ENCODE assay signal across 23 cellular contexts in genomic region chr13:20473139-20473538, GRCh38. TPM values are rescaled to one million over a fixed set of nuclear protein-coding genes. Genes with fewer than 3 reads are reported as not detected.
DNase-seq lines count a peak whose midpoint lies in the region; ATAC-seq, FAIRE-seq and TF ChIP-seq lines count a peak whose summit lies in the region.
"Had no signal": no experiment of that assay in that cellular context is flagged by ENCODE, and none has a peak within 500 bp of the region (broad histone marks: within the 10 kb centered on the region; RNA-seq: fewer than 3 reads in every experiment).

No MANE protein-coding gene starts in this region.

- no peaks in the 10 kb centered on the region for H3K79me2 ChIP-seq in HepG2 (ENCODE audit: insufficient read depth, low read length)
- no peaks in the 10 kb centered on the region for H3K79me2 ChIP-seq in astrocyte (ENCODE audit: insufficient read depth, low read length)
- no peaks in the 10 kb centered on the region for H3K79me2 ChIP-seq in neural progenitor cell (ENCODE audit: low read depth)
- no peaks in the 10 kb centered on the region for H3K79me2 ChIP-seq in mammary epithelial cell (ENCODE audit: insufficient read depth, low read length)

- DNase-seq in HepG2 (ENCODE audit: low spot score) (no peak), right lobe of liver (no peak), astrocyte (ENCODE audit: low read depth) (no peak), naive B cell (no peak), neural progenitor cell (ENCODE audit: low spot score) (no peak), mammary epithelial cell (no peak)
- DNase-seq: 8988T; activated effector memory CD4-positive, alpha-beta T cell treated with anti-CD3 and anti-CD28 coated beads, Interleukin-2, amount 50 U/mL, for 16 hours; activated naive CD8-positive, alpha-beta T cell treated with anti-CD3 and anti-CD28 coated beads, Interleukin-2, amount 10 ng/mL, durations not matched to agents 7 days and 5 days; AML-193; DMS79; NCI-H1436; NCI-H446 treated with DMSO at 0.1 percent for 48 hours; occipital lobe; stimulated activated CD8-positive, alpha-beta memory T cell treated with anti-CD3 and anti-CD28 coated beads, Interleukin-4, amount 100 ng/mL, for 48 hours; stimulated activated naive CD8-positive, alpha-beta T cell treated with anti-CD3 and anti-CD28 coated beads, Interleukin-15, amount 100 ng/mL, for 72 hours; T-helper 2 cell had no signal

- peaks cover 10% of the 10 kb centered on the region for H3K4me1 ChIP-seq in HepG2 (ENCODE audit: insufficient read depth, low read length)
- H3K4me1 ChIP-seq in right lobe of liver = no peaks in the 10 kb centered on the region
- no peaks in the 10 kb centered on the region for H3K4me1 ChIP-seq in astrocyte (ENCODE audit: insufficient read depth, low read length)
- H3K4me1 ChIP-seq in thymus (ENCODE audit: control insufficient read depth, insufficient read depth, low read length) = peaks cover 48% of the 10 kb centered on the region
- H3K4me1 ChIP-seq in neural progenitor cell = peaks cover 3% of the 10 kb centered on the region
- peaks cover 20% of the 10 kb centered on the region for H3K4me1 ChIP-seq in mammary epithelial cell (ENCODE audit: insufficient read depth, low read length)
- H3K4me1 ChIP-seq: tibial nerve had no signal

- in situ Hi-C loops in HepG2 (cut with HindIII; ENCODE audit: extremely low pct_ligation_motif_present, low pct_unique_long_range_greater_than_20kb) = no loop called here
- in situ Hi-C loops in mammary epithelial cell (cut with MboI; ENCODE audit: low sequenced_read_pairs in 2 of 2) = no loop called here

- H4K20me1 ChIP-seq in HepG2 (ENCODE audit: insufficient read depth, low read length) (no peaks in the 10 kb centered on the region), astrocyte (ENCODE audit: insufficient read depth, low read length) (no peaks in the 10 kb centered on the region), neural progenitor cell (ENCODE audit: low read depth) (no peaks in the 10 kb centered on the region), mammary epithelial cell (ENCODE audit: insufficient read depth, low read length) (no peaks in the 10 kb centered on the region)

- POLR2A ChIA-PET in HepG2 (lab: Yijun Ruan, JAX) = no interaction called here

- TF ChIP-seq CTCF in HepG2 (CRISPR knock-in tag; IDR thresholded peaks at IDR 0.05) (no peak), right lobe of liver (IDR thresholded peaks at IDR 0.05) (no peak), astrocyte (IDR thresholded peaks at IDR 0.05; ENCODE audit: insufficient read depth, low read depth, low read length) (no peak), neural progenitor cell (IDR thresholded peaks at IDR 0.05) (no peak), mammary epithelial cell (conservative IDR thresholded peaks at IDR 0.05 in 1 of 2, IDR thresholded peaks at IDR 0.05 in 1 of 2; ENCODE audit: extremely low read depth in 1 of 2, insufficient read depth in 1 of 2, low read depth in 1 of 2, low read length in 2 of 2) (no peak)

- no peak overlapping the region for H3K27ac ChIP-seq in HepG2 (ENCODE audit: extremely low read length, insufficient read depth, low read length)
- H3K27ac ChIP-seq in right lobe of liver = no peak overlapping the region
- H3K27ac ChIP-seq in astrocyte (ENCODE audit: low read depth, low read length) = no peak overlapping the region
- peak overlapping the region; percentile 89 for H3K27ac ChIP-seq in thymus (ENCODE audit: low read depth)
- no peak overlapping the region for H3K27ac ChIP-seq in neural progenitor cell
- no peak overlapping the region for H3K27ac ChIP-seq in mammary epithelial cell (ENCODE audit: insufficient read depth, low read depth, low read length)
- H3K27ac ChIP-seq: SK-N-MC, skin epidermis had no signal

- peaks cover 9% of the 10 kb centered on the region for H3K4me1 Mint-ChIP-seq in astrocyte (ENCODE audit: low read depth, unreplicated experiment)
- peaks cover 15 to 56% (median 35%) of the 10 kb centered on the region in 3 donors for H3K4me1 Mint-ChIP-seq in naive B cell
- H3K4me1 Mint-ChIP-seq in neural progenitor cell = peaks cover 3% of the 10 kb centered on the region

- FAIRE-seq in HepG2 (lab: Jason Lieb, UNC) = no peak
- FAIRE-seq in astrocyte (lab: Jason Lieb, UNC) = no peak

- H3K9me3 ChIP-seq in HepG2 (ENCODE audit: low read length) (no peaks in the 10 kb centered on the region), right lobe of liver (no peaks in the 10 kb centered on the region), astrocyte (ENCODE audit: insufficient read depth, low read depth, low read length) (no peaks in the 10 kb centered on the region), thymus (ENCODE audit: control insufficient read depth) (no peaks in the 10 kb centered on the region), neural progenitor cell (ENCODE audit: low read depth) (no peaks in the 10 kb centered on the region), mammary epithelial cell (replicated peaks; ENCODE audit: insufficient read depth, low read length) (no peaks in the 10 kb centered on the region)
- H3K9me3 ChIP-seq: tibial nerve had no signal

- H3K27me3 Mint-ChIP-seq in astrocyte (ENCODE audit: low read depth, unreplicated experiment) = peaks cover 2% of the 10 kb centered on the region
- no peaks in the 10 kb centered on the region for H3K27me3 Mint-ChIP-seq in naive B cell
- H3K27me3 Mint-ChIP-seq in neural progenitor cell (ENCODE audit: insufficient read depth, low read depth) = peaks cover 10% of the 10 kb centered on the region
- H3K27me3 Mint-ChIP-seq: activated naive CD8-positive, alpha-beta T cell treated with anti-CD3 and anti-CD28 coated beads, Interleukin-2, amount 10 ng/mL, durations not matched to agents 7 days and 5 days; stimulated activated naive CD8-positive, alpha-beta T cell treated with anti-CD3 and anti-CD28 coated beads, Interleukin-15, amount 100 ng/mL, for 72 hours had no signal

- peaks cover 4% of the 10 kb centered on the region for H3F3A ChIP-seq in neural progenitor cell (ENCODE audit: low read depth)

- peak overlapping the region; percentile 11 for H3K27ac Mint-ChIP-seq in astrocyte (ENCODE audit: unreplicated experiment)
- H3K27ac Mint-ChIP-seq in naive B cell = peak overlapping the region; percentile 29 to 85 (median 74)
- no peak overlapping the region for H3K27ac Mint-ChIP-seq in neural progenitor cell
- H3K27ac Mint-ChIP-seq: activated naive CD8-positive, alpha-beta T cell treated with anti-CD3 and anti-CD28 coated beads, Interleukin-2, amount 10 ng/mL, durations not matched to agents 7 days and 5 days had no signal

- TF ChIP-seq EP300 in HepG2 (IDR thresholded peaks at IDR 0.05; ENCODE audit: low read depth in 2 of 2, low read length in 2 of 2) = no peak
- TF ChIP-seq EP300 in HepG2 (CRISPR knock-in tag; IDR thresholded peaks at IDR 0.05; ENCODE audit: borderline replicate concordance) = no peak

- TF ChIP-seq POLR2A in HepG2 (IDR thresholded peaks at IDR 0.05; ENCODE audit: insufficient read depth in 1 of 2, low read depth in 2 of 2, low read length in 2 of 2) (no peak), right lobe of liver (IDR thresholded peaks at IDR 0.05) (no peak)

- H3K9ac ChIP-seq in HepG2 (ENCODE audit: insufficient read depth, low read depth, low read length) (no peak overlapping the region), astrocyte (ENCODE audit: low read length) (no peak overlapping the region), neural progenitor cell (no peak overlapping the region), mammary epithelial cell (ENCODE audit: insufficient read depth, low read length) (no peak overlapping the region)

- H3K9me3 Mint-ChIP-seq in astrocyte (ENCODE audit: unreplicated experiment) = no peaks in the 10 kb centered on the region
- peaks cover 0 to 4% (median 0%) of the 10 kb centered on the region in 7 donors for H3K9me3 Mint-ChIP-seq in naive B cell
- peaks cover 2% of the 10 kb centered on the region for H3K9me3 Mint-ChIP-seq in neural progenitor cell
- H3K9me3 Mint-ChIP-seq: activated naive CD8-positive, alpha-beta T cell treated with anti-CD3 and anti-CD28 coated beads, Interleukin-2, amount 10 ng/mL, durations not matched to agents 7 days and 5 days; stimulated activated naive CD8-positive, alpha-beta T cell treated with anti-CD3 and anti-CD28 coated beads, Interleukin-15, amount 100 ng/mL, for 72 hours had no signal

- peaks cover 5 to 15% of the 10 kb centered on the region in 2 experiments for H3K36me3 ChIP-seq in HepG2 (replicated peaks in 1 of 2; ENCODE audit: control insufficient read depth in 1 of 2, insufficient read depth in 2 of 2, low read length in 2 of 2)
- H3K36me3 ChIP-seq in right lobe of liver = peaks cover 0 to 43% (median 5%) of the 10 kb centered on the region in 4 donors
- H3K36me3 ChIP-seq in astrocyte (ENCODE audit: insufficient read depth, low read length) = no peaks in the 10 kb centered on the region
- H3K36me3 ChIP-seq in thymus (ENCODE audit: control insufficient read depth, insufficient read depth) = no peaks in the 10 kb centered on the region
- no peaks in the 10 kb centered on the region for H3K36me3 ChIP-seq in neural progenitor cell
- no peaks in the 10 kb centered on the region for H3K36me3 ChIP-seq in mammary epithelial cell (ENCODE audit: insufficient read depth, low read length)

- H3K4me3 Mint-ChIP-seq in astrocyte (ENCODE audit: unreplicated experiment) (no peak overlapping the region), naive B cell (no peak overlapping the region), neural progenitor cell (no peak overlapping the region)
- H3K4me3 Mint-ChIP-seq: activated naive CD8-positive, alpha-beta T cell treated with anti-CD3 and anti-CD28 coated beads, Interleukin-2, amount 10 ng/mL, durations not matched to agents 7 days and 5 days; stimulated activated naive CD8-positive, alpha-beta T cell treated with anti-CD3 and anti-CD28 coated beads, Interleukin-15, amount 100 ng/mL, for 72 hours had no signal

- TF ChIP-seq RAD21 in HepG2 (CRISPR knock-in tag; IDR thresholded peaks at IDR 0.05) = no peak

- H2AFZ ChIP-seq in HepG2 (ENCODE audit: low read length) (no peak overlapping the region), astrocyte (ENCODE audit: low read depth, low read length) (no peak overlapping the region), neural progenitor cell (replicated peaks) (no peak overlapping the region), mammary epithelial cell (ENCODE audit: low read depth, low read length) (no peak overlapping the region)

- WGBS in HepG2 (ENCODE audit: low lambda C conversion rate) = 97% methylated on average over 14 of the region's 14 CpGs
- WGBS in right lobe of liver (ENCODE audit: insufficient coverage, low coverage, low lambda C conversion rate, missing lambda C conversion rate) = 84% methylated on average over 10 of the region's 14 CpGs
- 98% methylated on average over 14 of the region's 14 CpGs for WGBS in thymus
- 93% methylated on average over 14 of the region's 14 CpGs for WGBS in mammary epithelial cell (ENCODE audit: low coverage, missing lambda C conversion rate)

- H3K27me3 ChIP-seq in HepG2 (ENCODE audit: control insufficient read depth in 1 of 2, insufficient read depth in 2 of 2, low read length in 2 of 2) = no peaks in the 10 kb centered on the region
- no peaks in the 10 kb centered on the region for H3K27me3 ChIP-seq in right lobe of liver
- H3K27me3 ChIP-seq in astrocyte (ENCODE audit: insufficient read depth, low read length) = no peaks in the 10 kb centered on the region
- H3K27me3 ChIP-seq in thymus (ENCODE audit: control insufficient read depth, insufficient read depth) = no peaks in the 10 kb centered on the region
- no peaks in the 10 kb centered on the region for H3K27me3 ChIP-seq in neural progenitor cell
- no peaks in the 10 kb centered on the region for H3K27me3 ChIP-seq in mammary epithelial cell (ENCODE audit: insufficient read depth, low read length)
- H3K27me3 ChIP-seq: tibial nerve had no signal

- ATAC-seq in HepG2 = no peak
- ATAC-seq in right lobe of liver = no peak
- ATAC-seq in naive B cell (ENCODE audit: low read depth in 2 of 2) = no peak
- no peak for ATAC-seq in GM19397 (IDR thresholded peaks at IDR 0.05; ENCODE audit: unreplicated experiment)
- ATAC-seq: stimulated activated naive CD8-positive, alpha-beta T cell treated with anti-CD3 and anti-CD28 coated beads, Interleukin-15, amount 100 ng/mL, for 72 hours had no signal

- CTCF ChIA-PET in HepG2 (lab: Yijun Ruan, JAX; ENCODE audit: low intra/inter-chr PET ratio, low total read pairs) = no interaction called here
- CTCF ChIA-PET in mammary epithelial cell (lab: Charles Lee; ENCODE audit: low non-redundant PET) = no interaction called here

- no TSS peak for BruUV-seq in HepG2 (replicated peaks; lab: Mats Ljungman, UMichigan)
- BruUV-seq in mammary epithelial cell (replicated peaks; lab: Mats Ljungman, UMichigan) = no TSS peak

- no peaks in the 10 kb centered on the region for H3K36me3 Mint-ChIP-seq in astrocyte (ENCODE audit: low read depth, unreplicated experiment)
- H3K36me3 Mint-ChIP-seq in naive B cell = no peaks in the 10 kb centered on the region
- H3K36me3 Mint-ChIP-seq in neural progenitor cell = no peaks in the 10 kb centered on the region

- dilution Hi-C loops in mammary epithelial cell (cut with HindIII; ENCODE audit: low sequenced_read_pairs) = no loop called here

- H3K4me2 ChIP-seq in HepG2 (ENCODE audit: low read depth, low read length) (no peak overlapping the region), astrocyte (ENCODE audit: low read length) (no peak overlapping the region), neural progenitor cell (no peak overlapping the region), mammary epithelial cell (ENCODE audit: insufficient read depth, low read depth, low read length) (no peak overlapping the region)

- intact Hi-C loops in HepG2 (cut with micrococcal nuclease; ENCODE audit: unreplicated experiment) (no loop called here), right lobe of liver (cut with DNase I) (loop anchor here in 1 of 2 donors (10.0 kb wide), 1 partner anchor 278 kb away; the partner anchor contains the start of gene GJB2), mammary epithelial cell (cut with micrococcal nuclease) (no loop called here)

- H3K4me3 ChIP-seq in HepG2 (replicated peaks in 1 of 3; ENCODE audit: insufficient read depth in 1 of 3, low read depth in 2 of 3, low read length in 3 of 3) (no peak overlapping the region), right lobe of liver (no peak overlapping the region), astrocyte (ENCODE audit: insufficient read depth, low read depth, low read length) (no peak overlapping the region), thymus (ENCODE audit: low read length) (no peak overlapping the region), neural progenitor cell (no peak overlapping the region), mammary epithelial cell (replicated peaks in 1 of 3; ENCODE audit: insufficient read depth in 1 of 3, low read depth in 2 of 3, low read length in 3 of 3) (no peak overlapping the region)
- H3K4me3 ChIP-seq: lung, SK-N-MC, skin epidermis, tibial nerve had no signal

RNA-seq across cellular contexts. Expression of gene CRYL1, which starts 52.5 kb away (rescaled TPM):
- 57.2 and 71.7 TPM in 2 replicates for total RNA-seq in HepG2 (2016; rRNA removed; fragmentation: Illumina TruSeq; extraction: Trizol)
- total RNA-seq in HepG2 (2016; cell fraction: cytosol; rRNA removed; fragmentation: Illumina TruSeq; extraction: Trizol; ENCODE audit: low read depth) = 29.5 and 30.5 TPM in 2 replicates
- 62.2 and 68.9 TPM in 2 replicates for total RNA-seq in HepG2 (2016; cell fraction: insoluble cytoplasmic fraction; rRNA removed; fragmentation: Illumina TruSeq; extraction: Trizol)
- total RNA-seq in HepG2 (2016; cell fraction: membrane; rRNA removed; fragmentation: Illumina TruSeq; extraction: Trizol) = 43.1 and 48.4 TPM in 2 replicates
- total RNA-seq in HepG2 (2016; cell fraction: nucleus; rRNA removed; fragmentation: Illumina TruSeq; extraction: Trizol) = 31.5 and 32.4 TPM in 2 replicates
- 108 and 115 TPM in 2 replicates for polyA plus RNA-seq in HepG2 (2011; rRNA removed)
- 141 and 154 TPM in 2 replicates for polyA plus RNA-seq in HepG2 (2011; cell fraction: cytosol; rRNA removed)
- 42.9 and 50.6 TPM in 2 replicates for polyA plus RNA-seq in HepG2 (2011; cell fraction: nucleus; rRNA removed)
- 71.8 and 86.3 TPM in 2 replicates for polyA plus RNA-seq in HepG2 (2012)
- 31.6 and 39.2 TPM in 2 replicates for polyA plus RNA-seq in HepG2 (2016; cell fraction: cytosol; fragmentation: Illumina TruSeq; extraction: Trizol; ENCODE audit: low read depth)
- polyA plus RNA-seq in HepG2 (2016; cell fraction: insoluble cytoplasmic fraction; fragmentation: Illumina TruSeq; extraction: Trizol; ENCODE audit: low read depth) = 85.1 and 88.1 TPM in 2 replicates
- 41.0 and 48.6 TPM in 2 replicates for polyA plus RNA-seq in HepG2 (2016; cell fraction: membrane; fragmentation: Illumina TruSeq; extraction: Trizol; ENCODE audit: low read depth)
- 50.6 and 56.0 TPM in 2 replicates for polyA plus RNA-seq in HepG2 (2016; cell fraction: nucleus; fragmentation: Illumina TruSeq; extraction: Trizol; ENCODE audit: insufficient read depth, low read depth)
- polyA minus RNA-seq in HepG2 (2011; rRNA and poly(A)+ RNA removed; ENCODE audit: low replicate concordance) = 3.8 and 99.9 TPM in 2 replicates
- polyA minus RNA-seq in HepG2 (2011; cell fraction: cytosol; rRNA and poly(A)+ RNA removed) = 40.4 and 44.1 TPM in 2 replicates
- 28.1 and 34.7 TPM in 2 replicates for polyA minus RNA-seq in HepG2 (2011; cell fraction: nucleus; rRNA and poly(A)+ RNA removed)
- 100 to 1,000 TPM; 111 to 185 (median 151) TPM for total RNA-seq in right lobe of liver
- 3.7 and 4.0 TPM in 2 replicates for total RNA-seq in astrocyte
- 10 to 100 TPM; 18.4 to 35.4 (median 25.8) TPM for polyA plus RNA-seq in naive B cell (ENCODE audit: low read depth in 6 of 6)
- 17.5 TPM for polyA plus RNA-seq in thymus
- 0.37 and 3.6 TPM in 2 replicates for total RNA-seq in neural progenitor cell (ENCODE audit: low replicate concordance)
- 10 to 100 TPM; 17.0 to 18.5 TPM for total RNA-seq in mammary epithelial cell
- 26.9 TPM for polyA plus RNA-seq in mammary epithelial cell
- 36.5 TPM for polyA minus RNA-seq in mammary epithelial cell
